ENCODE assay signal across 18 cellular contexts in genomic region chr1:17319561-17320350, GRCh38. TPM values are rescaled to one million over a fixed set of nuclear protein-coding genes. Genes with fewer than 3 reads are reported as not detected.
A peak's percentile ranks its signal among the peaks of the same experiment; 100 is the strongest.
DNase-seq lines count a peak whose midpoint lies in the region; ATAC-seq, FAIRE-seq and TF ChIP-seq lines count a peak whose summit lies in the region.
"Had no signal": no experiment of that assay in that cellular context is flagged by ENCODE, and none has a peak within 500 bp of the region (broad histone marks: within the 10 kb centered on the region; RNA-seq: fewer than 3 reads in every experiment).

No MANE protein-coding gene starts in this region.

- TF ChIP-seq CTCF in MM.1S (IDR thresholded peaks at IDR 0.05; ENCODE audit: low read length): no peak
- TF ChIP-seq CTCF in WI38 (IDR thresholded peaks at IDR 0.05; ENCODE audit: low read depth, low read length): no peak
- TF ChIP-seq CTCF in pancreas (IDR thresholded peaks at IDR 0.05): no peak
- no peak for TF ChIP-seq CTCF in heart right ventricle (IDR thresholded peaks at IDR 0.05)

- intact Hi-C loops in posterior vena cava (cut with DNase I): no loop called here
- intact Hi-C loops in pancreas (cut with DNase I): no loop called here
- intact Hi-C loops in heart right ventricle (cut with DNase I): no loop called here

- H3F3A ChIP-seq in MM.1S (ENCODE audit: insufficient read depth, low read length): no peaks in the 10 kb centered on the region

- WGBS in pancreas, 2 donors: 82 to 89% methylated on average over 11 of the region's 11 CpGs
- WGBS in heart right ventricle, 2 donors: 91% methylated on average over 11 of the region's 11 CpGs

- FAIRE-seq in pancreas (lab: Jason Lieb, UNC): no peak
- FAIRE-seq: GM12878 had no signal

- H4K20me1 ChIP-seq in MM.1S (ENCODE audit: insufficient read depth, low read length): no peaks in the 10 kb centered on the region
- H4K20me1 ChIP-seq: BLaER1 treated with 17β-estradiol and CSF1 and Interleukin-3, amounts not matched to agents 10 nM and 100 nM had no signal

- in situ Hi-C loops in G401 (cut with HindIII; ENCODE audit: low sequenced_read_pairs): no loop called here

- no peak overlapping the region for H3K9ac ChIP-seq in MM.1S (ENCODE audit: low read length)
- H3K9ac ChIP-seq: BLaER1 treated with 17β-estradiol and CSF1 and Interleukin-3, amounts not matched to agents 10 nM and 100 nM had no signal

- POLR2A ChIA-PET in naive thymus-derived CD8-positive, alpha-beta T cell (lab: Charles Lee): no interaction called here

- ATAC-seq in pancreas (no peak), heart right ventricle (no peak)
- no peak for ATAC-seq in naive thymus-derived CD8-positive, alpha-beta T cell
- ATAC-seq: GM12878 had no signal

- DNase-seq in G401 (ENCODE audit: low spot score) (peak; percentile 3), MM.1S (peak; percentile 47), posterior vena cava (ENCODE audit: low spot score) (peak; percentile 17), pancreas (no peak), T-helper 9 cell (no peak), heart right ventricle (no peak)
- no peak for DNase-seq in naive thymus-derived CD8-positive, alpha-beta T cell
- DNase-seq: ACHN; CD4-positive, CD25-positive, alpha-beta regulatory T cell; DMS 273 treated with DMSO at 0.1 percent for 48 hours; GOT3; H9 had no signal

- H3K4me1 ChIP-seq in MM.1S (ENCODE audit: low read length) (no peaks in the 10 kb centered on the region), pancreas (no peaks in the 10 kb centered on the region), heart right ventricle (no peaks in the 10 kb centered on the region)
- H3K4me1 ChIP-seq: BLaER1 treated with 17β-estradiol and CSF1 and Interleukin-3, amounts not matched to agents 10 nM and 100 nM had no signal

- H3K9me3 ChIP-seq in MM.1S (replicated peaks; ENCODE audit: insufficient read depth, low read length) (no peaks in the 10 kb centered on the region), pancreas (no peaks in the 10 kb centered on the region), heart right ventricle (peaks cover 0 to 13% (median 3%) of the 10 kb centered on the region in 11 donors)

- no peak overlapping the region for H3K4me3 Mint-ChIP-seq in naive thymus-derived CD8-positive, alpha-beta T cell
- H3K4me3 Mint-ChIP-seq: CD4-positive, CD25-positive, alpha-beta regulatory T cell; H9 had no signal

- H3K4me3 ChIP-seq in MM.1S (ENCODE audit: low read length) (peak overlapping the region; percentile 40), WI38 (ENCODE audit: low read depth, low read length) (peak overlapping the region; percentile 0; the same call in 1 of the 2 replicates), pancreas (no peak overlapping the region), heart right ventricle (no peak overlapping the region)
- H3K4me3 ChIP-seq: BLaER1 treated with 17β-estradiol and CSF1 and Interleukin-3, amounts not matched to agents 10 nM and 100 nM; GM12878 had no signal

- no peak overlapping the region for H3K27ac Mint-ChIP-seq in naive thymus-derived CD8-positive, alpha-beta T cell
- H3K27ac Mint-ChIP-seq: CD4-positive, CD25-positive, alpha-beta regulatory T cell; H9 had no signal

- H3K27ac ChIP-seq in MM.1S (ENCODE audit: low read length): no peak overlapping the region
- no peak overlapping the region for H3K27ac ChIP-seq in pancreas
- H3K27ac ChIP-seq in heart right ventricle: no peak overlapping the region
- H3K27ac ChIP-seq: BLaER1 treated with 17β-estradiol and CSF1 and Interleukin-3, amounts not matched to agents 10 nM and 100 nM had no signal

- H3K36me3 ChIP-seq in MM.1S (replicated peaks; ENCODE audit: insufficient read depth, low read length) (no peaks in the 10 kb centered on the region), pancreas (no peaks in the 10 kb centered on the region), heart right ventricle (no peaks in the 10 kb centered on the region)
- H3K36me3 ChIP-seq: BLaER1 treated with 17β-estradiol and CSF1 and Interleukin-3, amounts not matched to agents 10 nM and 100 nM had no signal

- peaks cover 0 to 3% (median 0%) of the 10 kb centered on the region in 4 donors for H3K4me1 Mint-ChIP-seq in naive thymus-derived CD8-positive, alpha-beta T cell
- H3K4me1 Mint-ChIP-seq: CD4-positive, CD25-positive, alpha-beta regulatory T cell had no signal

- peaks cover 0 to 3% (median 2%) of the 10 kb centered on the region in 3 donors for H3K36me3 Mint-ChIP-seq in naive thymus-derived CD8-positive, alpha-beta T cell
- H3K36me3 Mint-ChIP-seq: CD4-positive, CD25-positive, alpha-beta regulatory T cell had no signal

- no peaks in the 10 kb centered on the region for H3K9me2 ChIP-seq in MM.1S (replicated peaks; ENCODE audit: insufficient read depth, low read length)

- peak overlapping the region; percentile 66 for H3K4me2 ChIP-seq in MM.1S (ENCODE audit: low read depth, low read length)
- H3K4me2 ChIP-seq: BLaER1 treated with 17β-estradiol and CSF1 and Interleukin-3, amounts not matched to agents 10 nM and 100 nM had no signal

- peaks cover 0 to 9% (median 2%) of the 10 kb centered on the region in 5 donors for H3K27me3 Mint-ChIP-seq in naive thymus-derived CD8-positive, alpha-beta T cell

- no peak overlapping the region for H2AFZ ChIP-seq in MM.1S (ENCODE audit: low read length)

- H3K27me3 ChIP-seq in MM.1S (replicated peaks; ENCODE audit: insufficient read depth, low read length): peaks cover 91% of the 10 kb centered on the region
- H3K27me3 ChIP-seq in pancreas: no peaks in the 10 kb centered on the region
- peaks cover 0 to 28% (median 9%) of the 10 kb centered on the region in 7 donors for H3K27me3 ChIP-seq in heart right ventricle
- H3K27me3 ChIP-seq: BLaER1 treated with 17β-estradiol and CSF1 and Interleukin-3, amounts not matched to agents 10 nM and 100 nM had no signal

- no peaks in the 10 kb centered on the region for H3K79me2 ChIP-seq in MM.1S (ENCODE audit: low read length)

- peaks cover 0 to 7% (median 2%) of the 10 kb centered on the region in 9 donors for H3K9me3 Mint-ChIP-seq in naive thymus-derived CD8-positive, alpha-beta T cell

RNA-seq across cellular contexts. Expression of gene PADI4, which starts 11.8 kb away (rescaled TPM):
- total RNA-seq in G401 (2014; rRNA removed; shearing (Covaris generic)): not detected in 2 replicates
- total RNA-seq in posterior vena cava (1 to 10 TPM in 1 of 2 donors, under 1 TPM in 1; 0.48 to 6.3 TPM), pancreas (under 1 TPM in 3 of 6 donors, not detected in 3; 0.06 to 0.83 (median 0.75) TPM), heart right ventricle (1 to 10 TPM in 2 of 10 donors, under 1 TPM in 7, not detected in 1; 0.15 to 3.0 (median 0.61) TPM)
- polyA plus RNA-seq in pancreas (under 1 TPM in 1 of 2 donors, not detected in 1; 0.12 TPM), heart right ventricle (under 1 TPM in 1 of 2 donors, not detected in 1; 0.06 TPM)
- total RNA-seq in naive thymus-derived CD8-positive, alpha-beta T cell: 1 to 10 TPM; 3.9 to 4.3 TPM
- 10 to 100 TPM; 10.7 to 12.8 (median 11.8) TPM for polyA plus RNA-seq in naive thymus-derived CD8-positive, alpha-beta T cell
- total RNA-seq: Daoy had no signal

RNA-seq across cellular contexts. Expression of gene PADI6, which starts 52.2 kb away (rescaled TPM):
- total RNA-seq in G401 (2014; rRNA removed; shearing (Covaris generic)): not detected in 2 replicates
- total RNA-seq in posterior vena cava (not detected), pancreas (not detected), heart right ventricle (not detected)
- polyA plus RNA-seq in pancreas (not detected), heart right ventricle (not detected)
- not detected for total RNA-seq in naive thymus-derived CD8-positive, alpha-beta T cell
- polyA plus RNA-seq in naive thymus-derived CD8-positive, alpha-beta T cell: not detected
- total RNA-seq: A172; CD4-positive, CD25-positive, alpha-beta regulatory T cell; Daoy; GM12878; H9; HT1080 had no signal
- polyA plus RNA-seq: GM12878 had no signal

Comparison
In these comparisons a context has a peak if more than half of its experiments do, and no peak if none do; other contexts are left out.
1. DNase-seq: peak in G401 (single experiment), MM.1S (single experiment) and posterior vena cava (single experiment); none in pancreas (0 of 6), T-helper 9 cell (single experiment), naive thymus-derived CD8-positive, alpha-beta T cell (0 of 10) and heart right ventricle (0 of 2).
2. H3K4me3 ChIP-seq: peak in MM.1S (single experiment) and WI38 (single experiment); none in pancreas (0 of 4) and heart right ventricle (0 of 10).